Comparison of ENCODE assay signal across 22 cellular contexts in the genomic region with DNA sequence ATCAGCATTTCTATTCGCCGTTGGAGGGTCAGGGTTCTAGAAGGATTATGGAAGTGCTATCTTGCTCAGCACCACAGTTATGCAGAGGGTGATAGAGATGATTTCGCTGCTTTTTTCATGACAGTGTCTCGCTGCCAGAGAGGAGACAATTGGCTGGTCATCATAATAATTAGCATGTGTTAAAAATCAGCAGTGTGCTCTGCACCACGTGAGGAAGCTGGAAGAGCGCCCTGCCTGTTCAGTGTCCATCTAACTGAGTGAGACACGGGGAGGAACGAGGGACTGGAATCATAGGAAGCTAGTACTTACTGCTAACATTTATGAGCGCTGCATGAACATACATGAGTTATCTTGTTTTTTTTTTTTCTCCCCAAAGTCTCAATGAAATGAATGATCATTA.
A peak's percentile ranks its signal among the peaks of the same experiment; 100 is the strongest.
DNase-seq lines count a peak whose midpoint lies in the region; ATAC-seq, FAIRE-seq and TF ChIP-seq lines count a peak whose summit lies in the region.
"Had no signal": no experiment of that assay in that cellular context is flagged by ENCODE, and none has a peak within 500 bp of the region (broad histone marks: within the 10 kb centered on the region; RNA-seq: fewer than 3 reads in every experiment).

No MANE protein-coding gene starts in this region.

- H2BK5ac ChIP-seq in H1 (ENCODE audit: low read depth, low read length) = no peak overlapping the region

- 5% methylated on average over 9 of the region's 9 CpGs for WGBS in HepG2 (ENCODE audit: low lambda C conversion rate)
- WGBS in right lobe of liver (ENCODE audit: insufficient coverage, low coverage, low lambda C conversion rate, missing lambda C conversion rate) = 48% methylated on average over 9 of the region's 9 CpGs
- 80% methylated on average over 9 of the region's 9 CpGs; no CpG with 5 or more reads in 1 of the 2 experiments for WGBS in H1 (ENCODE audit: extremely low coverage in 1 of 2, insufficient coverage in 1 of 2, insufficient read length in 1 of 2, insufficient replicate concordance in 2 of 2, low coverage in 1 of 2, low lambda C conversion rate in 2 of 2, missing lambda C conversion rate in 1 of 2), 2 experiments

- POLR2A ChIA-PET in HepG2 (lab: Yijun Ruan, JAX) = no interaction called here
- POLR2A ChIA-PET in H1 (lab: Charles Lee; ENCODE audit: partially characterized antibody) = no interaction called here

- H3K36me3 ChIP-seq in HepG2 (replicated peaks in 1 of 2; ENCODE audit: control insufficient read depth in 1 of 2, insufficient read depth in 2 of 2, low read length in 2 of 2) = no peaks in the 10 kb centered on the region
- H3K36me3 ChIP-seq in right lobe of liver = no peaks in the 10 kb centered on the region
- no peaks in the 10 kb centered on the region for H3K36me3 ChIP-seq in H1 (ENCODE audit: control insufficient read depth in 2 of 4, insufficient read depth in 4 of 4, low read length in 3 of 4)
- H3K36me3 ChIP-seq: BLaER1 treated with 17β-estradiol and CSF1 and Interleukin-3, amounts not matched to agents 10 nM and 100 nM; SJSA1 had no signal

- intact Hi-C loops in HepG2 (cut with micrococcal nuclease; ENCODE audit: unreplicated experiment) (no loop called here), right lobe of liver (cut with DNase I) (no loop called here)

- peak overlapping the region; percentile 15; the same call in 1 of the 2 replicates for H2BK20ac ChIP-seq in H1 (ENCODE audit: low read length)

- no peak overlapping the region for H3K18ac ChIP-seq in H1 (ENCODE audit: extremely low read depth, low read length)

- H3K27ac ChIP-seq in HepG2 (ENCODE audit: extremely low read length, insufficient read depth, low read length) (no peak overlapping the region), right lobe of liver (no peak overlapping the region), H1 (ENCODE audit: low read depth, low read length) (no peak overlapping the region)
- H3K27ac ChIP-seq: BLaER1 treated with 17β-estradiol and CSF1 and Interleukin-3, amounts not matched to agents 10 nM and 100 nM; PC-9; SJSA1 had no signal

- no peaks in the 10 kb centered on the region for H3K79me2 ChIP-seq in HepG2 (ENCODE audit: insufficient read depth, low read length)
- no peaks in the 10 kb centered on the region for H3K79me2 ChIP-seq in H1 (ENCODE audit: control insufficient read depth in 1 of 2, insufficient read depth in 2 of 2, low read length in 2 of 2)

- no TSS peak for BruUV-seq in HepG2 (replicated peaks; lab: Mats Ljungman, UMichigan)

- no peak overlapping the region for H2BK120ac ChIP-seq in H1 (replicated peaks; ENCODE audit: low read depth, low read length)

- no peak overlapping the region for H2AK5ac ChIP-seq in H1 (ENCODE audit: low read depth, low read length)

- H2BK15ac ChIP-seq in H1 (ENCODE audit: low read length) = no peak overlapping the region

- CTCF ChIA-PET in HepG2 (lab: Yijun Ruan, JAX; ENCODE audit: low intra/inter-chr PET ratio, low total read pairs) (no interaction called here), H1 (lab: Charles Lee; ENCODE audit: partially characterized antibody) (interaction anchor here (1.5 kb wide), 1 partner anchor 16 kb away, joined by 3 read pairs; no protein-coding TSS in a partner anchor)

- H3K4me2 ChIP-seq in HepG2 (ENCODE audit: low read depth, low read length) = no peak overlapping the region
- no peak overlapping the region for H3K4me2 ChIP-seq in H1 (ENCODE audit: insufficient read depth in 1 of 2, low read depth in 2 of 2, low read length in 2 of 2)
- H3K4me2 ChIP-seq: BLaER1 treated with 17β-estradiol and CSF1 and Interleukin-3, amounts not matched to agents 10 nM and 100 nM; PC-9 had no signal

- H4K20me1 ChIP-seq in HepG2 (ENCODE audit: insufficient read depth, low read length) (no peaks in the 10 kb centered on the region), H1 (replicated peaks in 1 of 2; ENCODE audit: control insufficient read depth in 1 of 2, insufficient read depth in 2 of 2, low read length in 2 of 2) (no peaks in the 10 kb centered on the region)
- H4K20me1 ChIP-seq: BLaER1 treated with 17β-estradiol and CSF1 and Interleukin-3, amounts not matched to agents 10 nM and 100 nM had no signal

- TF ChIP-seq RAD21 in HepG2 (CRISPR knock-in tag; IDR thresholded peaks at IDR 0.05) (no peak), H1 (IDR thresholded peaks at IDR 0.05 in 1 of 2, conservative IDR thresholded peaks at IDR 0.05 in 1 of 2; ENCODE audit: low read depth in 2 of 2, low read length in 2 of 2) (no peak)

- H2AFZ ChIP-seq in HepG2 (ENCODE audit: low read length) = no peak overlapping the region
- H2AFZ ChIP-seq in H1 (ENCODE audit: low read length) = no peak overlapping the region
- H2AFZ ChIP-seq: PC-9 had no signal

- H3K14ac ChIP-seq in H1 (ENCODE audit: insufficient read length) = no peak overlapping the region

- H3K9me3 ChIP-seq in HepG2 (ENCODE audit: low read length) (no peaks in the 10 kb centered on the region), right lobe of liver (no peaks in the 10 kb centered on the region), H1 (ENCODE audit: insufficient read depth in 2 of 2, low read depth in 1 of 2, low read length in 1 of 2) (no peaks in the 10 kb centered on the region; a peak in 1 of 4 replicates)
- H3K9me3 ChIP-seq: BLaER1 treated with 17β-estradiol and CSF1 and Interleukin-3, amounts not matched to agents 10 nM and 100 nM; SJSA1 had no signal

- H3K4me3 ChIP-seq in HepG2 (replicated peaks in 1 of 3; ENCODE audit: insufficient read depth in 1 of 3, low read depth in 2 of 3, low read length in 3 of 3) (no peak overlapping the region), right lobe of liver (no peak overlapping the region), H1 (ENCODE audit: extremely low read depth in 1 of 4, insufficient read depth in 2 of 4, low read depth in 3 of 4, low read length in 4 of 4) (no peak overlapping the region)
- H3K4me3 ChIP-seq: BLaER1 treated with 17β-estradiol and CSF1 and Interleukin-3, amounts not matched to agents 10 nM and 100 nM; PC-9; SJSA1 had no signal

- no peak overlapping the region for H4K5ac ChIP-seq in H1 (ENCODE audit: insufficient read length, low read depth, low read length)

- H3K56ac ChIP-seq in H1 (replicated peaks; ENCODE audit: insufficient read length, low read depth, low read length) = no peak overlapping the region

- no peak for TF ChIP-seq CTCF in HepG2 (CRISPR knock-in tag; IDR thresholded peaks at IDR 0.05)
- no peak for TF ChIP-seq CTCF in right lobe of liver (IDR thresholded peaks at IDR 0.05)
- no peak for TF ChIP-seq CTCF in H1 (IDR thresholded peaks at IDR 0.05; ENCODE audit: control extremely low read depth in 1 of 3, insufficient read depth in 1 of 3, low read depth in 1 of 3, low read length in 3 of 3)

- H3K9ac ChIP-seq in HepG2 (ENCODE audit: insufficient read depth, low read depth, low read length) (no peak overlapping the region), H1 (replicated peaks in 1 of 4; ENCODE audit: extremely low read depth in 1 of 4, low read depth in 3 of 4, low read length in 3 of 4) (no peak overlapping the region)
- H3K9ac ChIP-seq: BLaER1 treated with 17β-estradiol and CSF1 and Interleukin-3, amounts not matched to agents 10 nM and 100 nM had no signal

- no peak for ATAC-seq in HepG2
- ATAC-seq in right lobe of liver = no peak
- ATAC-seq in HG03196 (IDR thresholded peaks at IDR 0.05; ENCODE audit: unreplicated experiment) = no peak
- no peak for ATAC-seq in GM18517 (IDR thresholded peaks at IDR 0.05; ENCODE audit: unreplicated experiment)

- H3K23me2 ChIP-seq in H1 (ENCODE audit: low read depth, low read length) = no peaks in the 10 kb centered on the region

- TF ChIP-seq EP300 in HepG2 (IDR thresholded peaks at IDR 0.05; ENCODE audit: low read depth in 2 of 2, low read length in 2 of 2) = no peak
- no peak for TF ChIP-seq EP300 in HepG2 (CRISPR knock-in tag; IDR thresholded peaks at IDR 0.05; ENCODE audit: borderline replicate concordance)
- TF ChIP-seq EP300 in H1 (IDR thresholded peaks at IDR 0.05; ENCODE audit: borderline replicate concordance in 1 of 2, low read depth in 2 of 2, low read length in 2 of 2) = no peak

- TF ChIP-seq POLR2A in HepG2 (IDR thresholded peaks at IDR 0.05; ENCODE audit: insufficient read depth in 1 of 2, low read depth in 2 of 2, low read length in 2 of 2) = no peak
- no peak for TF ChIP-seq POLR2A in right lobe of liver (IDR thresholded peaks at IDR 0.05)
- TF ChIP-seq POLR2A in H1 (IDR thresholded peaks at IDR 0.05; ENCODE audit: control extremely low read depth in 1 of 2, low read depth in 2 of 2, low read length in 2 of 2) = no peak

- no peak overlapping the region for H2BK12ac ChIP-seq in H1 (ENCODE audit: low read depth, low read length)

- no peak overlapping the region for H4K91ac ChIP-seq in H1 (replicated peaks; ENCODE audit: insufficient read length, low read length)

- in situ Hi-C loops in HepG2 (cut with HindIII; ENCODE audit: extremely low pct_ligation_motif_present, low pct_unique_long_range_greater_than_20kb) = no loop called here

- no peak overlapping the region for H3K23ac ChIP-seq in H1 (ENCODE audit: insufficient read length)

- H3K4me1 ChIP-seq in HepG2 (ENCODE audit: insufficient read depth, low read length) = no peaks in the 10 kb centered on the region
- H3K4me1 ChIP-seq in right lobe of liver = no peaks in the 10 kb centered on the region
- H3K4me1 ChIP-seq in H1 (replicated peaks in 1 of 4; ENCODE audit: control insufficient read depth in 3 of 4, insufficient read depth in 4 of 4, low read length in 3 of 4) = no peaks in the 10 kb centered on the region
- H3K4me1 ChIP-seq: BLaER1 treated with 17β-estradiol and CSF1 and Interleukin-3, amounts not matched to agents 10 nM and 100 nM; SJSA1 had no signal

- H3K4ac ChIP-seq in H1 (replicated peaks; ENCODE audit: insufficient read length, low read depth, low read length) = no peak overlapping the region

- no peak for FAIRE-seq in HepG2 (lab: Jason Lieb, UNC)
- FAIRE-seq in H1 (lab: Jason Lieb, UNC) = no peak
- FAIRE-seq: A204.1, GM12891, GM18507 had no signal

- no peak overlapping the region for H4K8ac ChIP-seq in H1 (ENCODE audit: extremely low read depth, insufficient read depth, low read length)

- H3K27me3 ChIP-seq in HepG2 (ENCODE audit: control insufficient read depth in 1 of 2, insufficient read depth in 2 of 2, low read length in 2 of 2) (peaks cover 0 to 16% of the 10 kb centered on the region in 2 experiments; a peak in 3 of 5 replicates), right lobe of liver (no peaks in the 10 kb centered on the region), H1 (replicated peaks in 1 of 4; ENCODE audit: control insufficient read depth in 3 of 4, extremely low read depth in 1 of 4, insufficient read depth in 3 of 4, low read length in 3 of 4) (no peaks in the 10 kb centered on the region)
- H3K27me3 ChIP-seq: BLaER1 treated with 17β-estradiol and CSF1 and Interleukin-3, amounts not matched to agents 10 nM and 100 nM had no signal

- DNase-seq in HepG2 (ENCODE audit: low spot score) (no peak), right lobe of liver (no peak), H1 (ENCODE audit: low read depth in 1 of 2, low spot score in 2 of 2) (no peak), midbrain (lab: John Stamatoyannopoulos, UW) (peak; percentile 58), NCI-H2227 treated with DMSO at 0.1 percent for 48 hours (lab: John Stamatoyannopoulos, UW) (no peak), A172 (ENCODE audit: low spot score) (no peak)
- DNase-seq: CD8-positive, alpha-beta memory T cell; GF-D8; HFFc6; Kasumi-1; NCI-H1105; NCI-H1694; NCI-H446 treated with DMSO at 0.1 percent for 48 hours; NCI-H748 treated with DMSO at 0.1 percent for 48 hours; PC-9 had no signal

- H3K79me1 ChIP-seq in H1 (ENCODE audit: low read depth, low read length) = no peaks in the 10 kb centered on the region
